ENCODE assay signal across 8 cellular contexts in the genomic region with DNA sequence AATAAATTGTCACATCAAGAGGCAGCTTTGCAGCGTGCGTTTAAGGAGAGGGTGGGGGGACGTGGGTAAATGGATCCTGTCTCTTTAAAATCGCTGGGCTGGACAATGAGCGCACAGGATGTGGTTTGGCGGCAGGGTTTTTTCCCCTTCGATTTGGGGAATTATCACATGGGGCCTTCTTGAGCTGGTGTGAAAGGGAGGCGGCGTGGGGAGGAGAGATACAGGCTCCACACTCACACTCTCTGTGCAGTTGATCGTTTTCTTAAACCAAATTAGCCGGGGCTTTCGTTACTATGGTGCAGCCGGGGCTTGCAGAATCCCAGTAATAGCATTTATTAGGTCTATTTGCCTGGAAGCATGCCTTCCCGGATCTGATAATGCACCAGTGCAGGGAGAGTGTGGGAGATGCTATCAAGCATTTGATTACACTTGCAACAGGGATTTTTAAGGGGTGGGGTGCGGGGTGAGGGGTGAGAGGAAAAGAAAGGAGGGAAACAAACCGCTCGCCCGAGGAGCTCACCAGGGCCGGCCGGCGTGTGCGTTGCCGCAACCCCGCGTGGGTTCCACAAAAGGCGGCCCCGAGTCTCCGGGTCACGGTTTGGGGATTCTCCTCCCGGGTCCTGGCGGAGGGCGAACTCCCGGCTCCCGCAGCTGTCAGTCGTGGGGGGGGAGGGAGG. TPM values are rescaled to one million over a fixed set of nuclear protein-coding genes. Genes with fewer than 3 reads are reported as not detected.
DNase-seq lines count a peak whose midpoint lies in the region; ATAC-seq, FAIRE-seq and TF ChIP-seq lines count a peak whose summit lies in the region.

No MANE protein-coding gene starts in this region.

- H3K9me3 Mint-ChIP-seq in T-helper 1 cell treated with Interleukin-12 subunit alpha and Interleukin-12 subunit beta and Interleukin-4 antibody, amounts not matched to agents 30 μg/mL and 1 μg/mL, for 36 hours = no peaks in the 10 kb centered on the region
- H3K9me3 Mint-ChIP-seq in astrocyte (ENCODE audit: unreplicated experiment) = no peaks in the 10 kb centered on the region

- in situ Hi-C loops in G401 (cut with HindIII; ENCODE audit: low sequenced_read_pairs) = no loop called here

- ATAC-seq in GM21825 (IDR thresholded peaks at IDR 0.05; ENCODE audit: unreplicated experiment) = peak; percentile 42

- FAIRE-seq in astrocyte (lab: Jason Lieb, UNC) = no peak

- peaks cover 39% of the 10 kb centered on the region for H4K20me1 ChIP-seq in astrocyte (ENCODE audit: insufficient read depth, low read length)

- TF ChIP-seq CTCF in astrocyte (IDR thresholded peaks at IDR 0.05; ENCODE audit: insufficient read depth, low read depth, low read length) (no peak), sigmoid colon (IDR thresholded peaks at IDR 0.05) (no peak)

- WGBS in sigmoid colon, 2 donors = 0% methylated on average over 35 of the region's 35 CpGs

- H3K27ac ChIP-seq in astrocyte (ENCODE audit: low read depth, low read length) (peak overlapping the region; percentile 40), sigmoid colon (peak overlapping the region; percentile 84 to 96 (median 94))

- peak overlapping the region; percentile 85 for H3K4me3 Mint-ChIP-seq in T-helper 1 cell treated with Interleukin-12 subunit alpha and Interleukin-12 subunit beta and Interleukin-4 antibody, amounts not matched to agents 30 μg/mL and 1 μg/mL, for 36 hours
- peak overlapping the region; percentile 92 for H3K4me3 Mint-ChIP-seq in astrocyte (ENCODE audit: unreplicated experiment)

- H3K27me3 ChIP-seq in astrocyte (ENCODE audit: insufficient read depth, low read length) (no peaks in the 10 kb centered on the region), sigmoid colon (no peaks in the 10 kb centered on the region)

- peak overlapping the region; percentile 93 for H3K27ac Mint-ChIP-seq in T-helper 1 cell treated with Interleukin-12 subunit alpha and Interleukin-12 subunit beta and Interleukin-4 antibody, amounts not matched to agents 30 μg/mL and 1 μg/mL, for 36 hours
- peak overlapping the region; percentile 93 for H3K27ac Mint-ChIP-seq in astrocyte (ENCODE audit: unreplicated experiment)

- TF ChIP-seq POLR2A in sigmoid colon (IDR thresholded peaks at IDR 0.05) = peak in 1 of 2 donors; percentile 26

- H3K9me3 ChIP-seq in astrocyte (ENCODE audit: insufficient read depth, low read depth, low read length) = no peaks in the 10 kb centered on the region
- no peaks in the 10 kb centered on the region for H3K9me3 ChIP-seq in sigmoid colon

- peak overlapping the region; percentile 65 for H3K4me3 ChIP-seq in astrocyte (ENCODE audit: insufficient read depth, low read depth, low read length)
- peak overlapping the region; percentile 62 to 87 (median 80) for H3K4me3 ChIP-seq in sigmoid colon

- H3K4me2 ChIP-seq in astrocyte (ENCODE audit: low read length) = peak overlapping the region; percentile 99

- peaks cover 19% of the 10 kb centered on the region for H3K4me1 ChIP-seq in astrocyte (ENCODE audit: insufficient read depth, low read length)
- H3K4me1 ChIP-seq in sigmoid colon = peaks cover 0 to 58% (median 45%) of the 10 kb centered on the region in 4 donors

- H3K36me3 Mint-ChIP-seq in T-helper 1 cell treated with Interleukin-12 subunit alpha and Interleukin-12 subunit beta and Interleukin-4 antibody, amounts not matched to agents 30 μg/mL and 1 μg/mL, for 36 hours (ENCODE audit: low read depth) = peaks cover 4% of the 10 kb centered on the region
- no peaks in the 10 kb centered on the region for H3K36me3 Mint-ChIP-seq in astrocyte (ENCODE audit: low read depth, unreplicated experiment)

- H3K27me3 Mint-ChIP-seq in T-helper 1 cell treated with Interleukin-12 subunit alpha and Interleukin-12 subunit beta and Interleukin-4 antibody, amounts not matched to agents 30 μg/mL and 1 μg/mL, for 36 hours (ENCODE audit: low read depth) = peaks cover 15% of the 10 kb centered on the region
- peaks cover 16% of the 10 kb centered on the region for H3K27me3 Mint-ChIP-seq in astrocyte (ENCODE audit: low read depth, unreplicated experiment)

- DNase-seq in G401 (ENCODE audit: low spot score) (peak; percentile 84), Kasumi-1 (lab: John Stamatoyannopoulos, UW) (peak; percentile 87 to 90), astrocyte (ENCODE audit: low read depth) (peak; percentile 86), hippocampal formation (lab: John Stamatoyannopoulos, UW) (peak; percentile 45 to 46), sigmoid colon (peak; percentile 88), NCI-H128 (lab: John Stamatoyannopoulos, UW; ENCODE audit: unreplicated experiment) (no peak)

- peak overlapping the region; percentile 67 for H3K9ac ChIP-seq in astrocyte (ENCODE audit: low read length)

- no peak for TF ChIP-seq EP300 in sigmoid colon (IDR thresholded peaks at IDR 0.05)

- H3K36me3 ChIP-seq in astrocyte (ENCODE audit: insufficient read depth, low read length) (no peaks in the 10 kb centered on the region), sigmoid colon (no peaks in the 10 kb centered on the region)

- peak overlapping the region; percentile 68 for H2AFZ ChIP-seq in astrocyte (ENCODE audit: low read depth, low read length)

- intact Hi-C loops in sigmoid colon (cut with DNase I) = loop anchor here (1.0 kb wide), 1 partner anchor 93 kb away; no protein-coding TSS in a partner anchor

- peaks cover 24% of the 10 kb centered on the region for H3K4me1 Mint-ChIP-seq in T-helper 1 cell treated with Interleukin-12 subunit alpha and Interleukin-12 subunit beta and Interleukin-4 antibody, amounts not matched to agents 30 μg/mL and 1 μg/mL, for 36 hours (ENCODE audit: low read depth)
- H3K4me1 Mint-ChIP-seq in astrocyte (ENCODE audit: low read depth, unreplicated experiment) = peaks cover 14% of the 10 kb centered on the region

- H3K79me2 ChIP-seq in astrocyte (ENCODE audit: insufficient read depth, low read length) = peaks cover 22% of the 10 kb centered on the region

RNA-seq across cellular contexts. Expression of a gene that starts 58.9 kb away (rescaled TPM):
- 22.8 and 35.6 TPM in 2 replicates for total RNA-seq in G401 (2014; rRNA removed; shearing (Covaris generic))
- total RNA-seq in astrocyte = 30.1 and 35.0 TPM in 2 replicates
- 10 to 100 TPM; 30.8 to 76.7 (median 47.3) TPM for total RNA-seq in sigmoid colon
- polyA plus RNA-seq in sigmoid colon = 10 to 100 TPM; 12.0 to 49.5 (median 19.4) TPM
